ENCODE assay signal across 8 cellular contexts in the genomic region with DNA sequence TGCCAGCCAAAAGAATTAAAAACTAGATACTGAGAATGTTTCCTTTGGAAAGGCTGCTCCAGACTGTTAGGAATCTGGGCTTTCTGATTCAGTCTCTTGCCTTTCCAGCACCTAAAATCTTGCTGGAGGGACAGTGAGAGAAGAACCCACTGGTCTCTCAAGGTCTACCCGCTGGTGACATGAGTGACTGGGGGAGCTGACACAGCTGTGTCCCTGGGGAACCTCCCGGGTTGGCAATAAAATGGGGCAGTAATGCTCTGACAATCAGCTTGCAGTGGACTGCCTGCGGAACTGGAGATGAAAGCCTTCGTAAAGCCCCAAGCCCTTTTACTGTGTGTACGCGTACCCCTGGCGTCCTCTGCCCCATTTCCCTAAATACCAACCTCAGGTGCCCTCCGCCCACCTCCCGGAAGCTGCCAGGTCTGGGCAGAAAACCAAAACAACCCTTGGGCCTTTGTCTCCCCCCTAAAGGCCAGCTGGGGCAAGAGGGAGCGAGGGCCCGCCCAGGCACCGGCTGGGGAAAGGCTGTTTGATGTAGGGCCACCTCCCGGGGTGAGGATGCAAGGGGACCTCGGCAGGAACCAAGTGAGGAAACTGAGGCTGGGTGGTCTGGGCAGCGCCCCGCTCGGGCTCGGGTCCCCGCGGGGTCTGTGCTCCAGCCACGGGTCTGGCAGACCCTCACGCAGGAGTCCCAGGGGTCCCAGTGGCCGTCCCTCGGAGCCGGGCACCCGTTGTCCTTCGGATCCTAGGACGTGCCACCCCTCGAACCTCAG. TPM values are rescaled to one million over a fixed set of nuclear protein-coding genes. Genes with fewer than 3 reads are reported as not detected.
DNase-seq lines count a peak whose midpoint lies in the region; ATAC-seq, FAIRE-seq and TF ChIP-seq lines count a peak whose summit lies in the region.

No MANE protein-coding gene starts in this region.

- ATAC-seq in activated naive CD8-positive, alpha-beta T cell treated with anti-CD3 and anti-CD28 coated beads, Interleukin-2, amount 50 U/mL, for 24 hours: no peak
- no peak for ATAC-seq in GM18907 (IDR thresholded peaks at IDR 0.05; ENCODE audit: unreplicated experiment)

- peak; percentile 51 for FAIRE-seq in GM12892 (lab: Jason Lieb, UNC)

- H3K9me3 Mint-ChIP-seq in activated naive CD8-positive, alpha-beta T cell treated with anti-CD3 and anti-CD28 coated beads, Interleukin-2, amount 50 U/mL, for 24 hours: no peaks in the 10 kb centered on the region
- H3K9me3 Mint-ChIP-seq in immature natural killer cell: no peaks in the 10 kb centered on the region

- peak overlapping the region; percentile 89 for H3K4me3 Mint-ChIP-seq in activated naive CD8-positive, alpha-beta T cell treated with anti-CD3 and anti-CD28 coated beads, Interleukin-2, amount 50 U/mL, for 24 hours
- H3K4me3 Mint-ChIP-seq in immature natural killer cell: peak overlapping the region; percentile 83 to 90 (median 84)

- no peak for TF ChIP-seq POLR2A in GM12892 (IDR thresholded peaks at IDR 0.05; ENCODE audit: low read depth, low read length)

- DNase-seq in GM12892 (ENCODE audit: insufficient read length) (no peak), NCI-H1105 treated with DMSO at 0.1 percent for 48 hours (lab: John Stamatoyannopoulos, UW) (peak; percentile 39), immature natural killer cell (no peak), iPS-NIHi7 (ENCODE audit: extremely low spot score) (no peak), NCI-H226 (no peak)
- peak; percentile 45 for DNase-seq in activated naive CD8-positive, alpha-beta T cell treated with anti-CD3 and anti-CD28 coated beads, Interleukin-2, amount 50 U/mL, for 24 hours
- peak; percentile 40 for DNase-seq in stimulated activated CD4-positive, alpha-beta T cell treated with anti-CD3 and anti-CD28 coated beads, Interleukin-4, amount 100 ng/mL, for 1 hour

- H3K27me3 Mint-ChIP-seq in activated naive CD8-positive, alpha-beta T cell treated with anti-CD3 and anti-CD28 coated beads, Interleukin-2, amount 50 U/mL, for 24 hours: no peaks in the 10 kb centered on the region
- H3K27me3 Mint-ChIP-seq in immature natural killer cell (ENCODE audit: low read depth in 3 of 3): peaks cover 0 to 5% (median 4%) of the 10 kb centered on the region in 3 donors

- peaks cover 42% of the 10 kb centered on the region for H3K4me1 Mint-ChIP-seq in activated naive CD8-positive, alpha-beta T cell treated with anti-CD3 and anti-CD28 coated beads, Interleukin-2, amount 50 U/mL, for 24 hours
- peaks cover 37 to 49% of the 10 kb centered on the region in 2 donors for H3K4me1 Mint-ChIP-seq in immature natural killer cell

- H3K36me3 Mint-ChIP-seq in activated naive CD8-positive, alpha-beta T cell treated with anti-CD3 and anti-CD28 coated beads, Interleukin-2, amount 50 U/mL, for 24 hours (ENCODE audit: low read depth): peaks cover 19% of the 10 kb centered on the region
- H3K36me3 Mint-ChIP-seq in immature natural killer cell: peaks cover 0 to 9% (median 0%) of the 10 kb centered on the region in 3 donors

- peak overlapping the region; percentile 88 for H3K27ac Mint-ChIP-seq in activated naive CD8-positive, alpha-beta T cell treated with anti-CD3 and anti-CD28 coated beads, Interleukin-2, amount 50 U/mL, for 24 hours
- H3K27ac Mint-ChIP-seq in immature natural killer cell: peak overlapping the region; percentile 60 to 88 (median 84)

RNA-seq across cellular contexts. Expression of a gene that starts 0.7 kb away (rescaled TPM):
- 28.6 TPM for polyA plus RNA-seq in GM12892 (2012; ENCODE audit: missing spikeins)
- polyA plus RNA-seq in immature natural killer cell: 10 to 100 TPM; 32.6 to 48.9 (median 44.2) TPM

Comparison
In these comparisons a context has a peak if more than half of its experiments do, and no peak if none do; other contexts are left out.
1. DNase-seq: peak in NCI-H1105 treated with DMSO at 0.1 percent for 48 hours (single experiment), activated naive CD8-positive, alpha-beta T cell treated with anti-CD3 and anti-CD28 coated beads, Interleukin-2, amount 50 U/mL, for 24 hours (single experiment) and stimulated activated CD4-positive, alpha-beta T cell treated with anti-CD3 and anti-CD28 coated beads, Interleukin-4, amount 100 ng/mL, for 1 hour (single experiment); none in GM12892 (single experiment), immature natural killer cell (0 of 3), iPS-NIHi7 (single experiment) and NCI-H226 (single experiment).